Comparison of ENCODE assay signal across 15 cellular contexts in genomic region chr12:47133981-47134380, GRCh38.
"Had no signal": no experiment of that assay in that cellular context is flagged by ENCODE, and none has a peak within 500 bp of the region (broad histone marks: within the 10 kb centered on the region; RNA-seq: fewer than 3 reads in every experiment).

No MANE protein-coding gene starts in this region.

- H3K36me3 ChIP-seq: ascending aorta, pancreas, stomach, WERI-Rb-1 had no signal

- FAIRE-seq: pancreas had no signal

- H3K27me3 ChIP-seq: ascending aorta, pancreas, stomach, testis had no signal

- DNase-seq: activated CD8-positive, alpha-beta memory T cell treated with anti-CD3 and anti-CD28 coated beads, Interleukin-2, amount 10 ng/mL, durations not matched to agents 7 days and 5 days; activated effector memory CD4-positive, alpha-beta T cell treated with anti-CD3 and anti-CD28 coated beads, Interleukin-2, amount 50 U/mL, for 16 hours; activated naive CD8-positive, alpha-beta T cell treated with anti-CD3 and anti-CD28 coated beads, Interleukin-2, amount 10 ng/mL, durations not matched to agents 7 days and 5 days; activated T-cell treated with anti-CD3 and anti-CD28 coated beads, Interleukin-2, amount 50 U/mL, for 1 hour; dermis blood vessel endothelial cell; endodermal cell; erythroblast; islet precursor cell; pancreas; stomach; testis; WERI-Rb-1 had no signal

- H3K9me3 Mint-ChIP-seq: endodermal cell had no signal

- ATAC-seq: activated CD8-positive, alpha-beta memory T cell treated with anti-CD3 and anti-CD28 coated beads, Interleukin-2, amount 10 ng/mL, durations not matched to agents 7 days and 5 days; left lobe of liver; pancreas had no signal

- H3K4me3 Mint-ChIP-seq: activated CD8-positive, alpha-beta memory T cell treated with anti-CD3 and anti-CD28 coated beads, Interleukin-2, amount 10 ng/mL, durations not matched to agents 7 days and 5 days; activated naive CD8-positive, alpha-beta T cell treated with anti-CD3 and anti-CD28 coated beads, Interleukin-2, amount 10 ng/mL, durations not matched to agents 7 days and 5 days; endodermal cell; T-helper 1 cell treated with Interleukin-12 subunit alpha and Interleukin-12 subunit beta and Interleukin-4 antibody, amounts not matched to agents 30 μg/mL and 1 μg/mL, for 36 hours had no signal

- H3K4me3 ChIP-seq: ascending aorta, pancreas, stomach, testis had no signal

- H3K27ac Mint-ChIP-seq: activated CD8-positive, alpha-beta memory T cell treated with anti-CD3 and anti-CD28 coated beads, Interleukin-2, amount 10 ng/mL, durations not matched to agents 7 days and 5 days; activated naive CD8-positive, alpha-beta T cell treated with anti-CD3 and anti-CD28 coated beads, Interleukin-2, amount 10 ng/mL, durations not matched to agents 7 days and 5 days; endodermal cell; T-helper 1 cell treated with Interleukin-12 subunit alpha and Interleukin-12 subunit beta and Interleukin-4 antibody, amounts not matched to agents 30 μg/mL and 1 μg/mL, for 36 hours had no signal

- H3K27me3 Mint-ChIP-seq: activated CD8-positive, alpha-beta memory T cell treated with anti-CD3 and anti-CD28 coated beads, Interleukin-2, amount 10 ng/mL, durations not matched to agents 7 days and 5 days; activated naive CD8-positive, alpha-beta T cell treated with anti-CD3 and anti-CD28 coated beads, Interleukin-2, amount 10 ng/mL, durations not matched to agents 7 days and 5 days had no signal

- H3K4me1 Mint-ChIP-seq: activated CD8-positive, alpha-beta memory T cell treated with anti-CD3 and anti-CD28 coated beads, Interleukin-2, amount 10 ng/mL, durations not matched to agents 7 days and 5 days; activated naive CD8-positive, alpha-beta T cell treated with anti-CD3 and anti-CD28 coated beads, Interleukin-2, amount 10 ng/mL, durations not matched to agents 7 days and 5 days; endodermal cell had no signal
